8 cellular contexts compared by ENCODE assay signal in the genomic region with DNA sequence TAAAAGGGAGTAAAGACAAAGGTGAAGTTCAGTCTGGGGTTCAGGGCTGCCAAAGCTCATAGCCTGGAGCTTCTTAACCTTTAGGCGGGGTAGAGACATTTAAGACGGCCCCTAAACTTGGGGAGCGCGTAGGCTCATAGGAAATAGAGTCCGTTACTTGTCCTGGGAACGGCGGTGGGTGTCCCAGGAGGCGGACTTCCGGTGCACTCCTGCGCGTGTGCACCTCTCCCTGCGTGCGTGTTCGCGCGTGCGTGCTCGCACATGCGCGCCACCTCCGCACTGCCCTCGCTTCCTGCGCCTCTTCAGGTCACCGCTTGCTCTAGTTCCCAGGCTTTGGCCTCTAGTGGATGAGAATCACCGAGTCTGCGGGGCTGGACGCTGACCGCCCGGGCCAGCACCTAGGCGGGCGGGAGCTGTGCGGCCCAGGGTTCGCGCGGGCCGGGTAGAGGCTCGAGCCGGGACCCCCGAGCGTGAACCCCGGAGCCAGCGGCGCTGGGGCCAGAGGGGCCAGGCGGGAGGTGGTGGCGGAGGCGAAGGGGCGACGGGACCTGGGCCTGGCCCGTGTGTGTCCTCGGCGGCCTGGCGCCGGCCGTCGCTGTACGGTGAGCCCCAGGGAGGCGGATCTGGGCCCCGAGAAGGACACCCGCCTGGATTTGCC. TPM values are rescaled to one million over a fixed set of nuclear protein-coding genes. Genes with fewer than 3 reads are reported as not detected.
A peak's percentile ranks its signal among the peaks of the same experiment; 100 is the strongest.
DNase-seq lines count a peak whose midpoint lies in the region; ATAC-seq and TF ChIP-seq lines count a peak whose summit lies in the region.
"Not testable (repeated sequence)": the region's sequence is repeated elsewhere in the genome, so short reads cannot be mapped to it uniquely, and the experiment has no call there.

No MANE protein-coding gene starts in this region.

- DNase-seq in NCI-H1694 treated with DMSO at 0.1 percent for 48 hours (lab: John Stamatoyannopoulos, UW) (peak; percentile 48), T-helper 2 cell (peak; percentile 33 to 85 (median 61)), anterior cingulate cortex (lab: John Stamatoyannopoulos, UW) (peak; percentile 13 to 90 (median 76)), right cardiac atrium (peak; percentile 92 to 95 (median 94)), prostate gland (ENCODE audit: low spot score) (peak; percentile 63), ureter (ENCODE audit: low spot score) (peak; percentile 87)

- peak; percentile 63 for TF ChIP-seq POLR2A in prostate gland (IDR thresholded peaks at IDR 0.05)

- not testable (repeated sequence) for H3K27me3 ChIP-seq in right cardiac atrium (ENCODE audit: control insufficient read depth, insufficient read depth); prostate gland (replicated peaks; ENCODE audit: insufficient read depth)

- under 1% methylated on average over 51 of the region's 59 CpGs for WGBS in right cardiac atrium
- whole genome bisulfite sequencing in prostate gland = 0% methylated on average over 32 of the region's 59 CpGs

- peak overlapping the region; percentile 77 for H3K27ac ChIP-seq in right cardiac atrium (ENCODE audit: low read length)
- peak overlapping the region; percentile 77 to 87 for H3K27ac ChIP-seq in prostate gland

- not testable (repeated sequence) for H3K4me1 ChIP-seq in right cardiac atrium (ENCODE audit: control insufficient read depth, insufficient read depth, low read length); prostate gland (replicated peaks)

- not testable (repeated sequence) for H3K9me3 ChIP-seq in right cardiac atrium (ENCODE audit: control insufficient read depth, low read length); prostate gland

- intact Hi-C loops in right cardiac atrium (cut with DNase I); prostate gland (cut with DNase I): not testable (repeated sequence)

- peak in 2 of 4 experiments; percentile 10 to 29 for TF ChIP-seq CTCF in prostate gland (IDR thresholded peaks at IDR 0.05)

- ATAC-seq in GM18498 (IDR thresholded peaks at IDR 0.05; ENCODE audit: unreplicated experiment) (peak; percentile 100), HG02885 (IDR thresholded peaks at IDR 0.05; ENCODE audit: poor library complexity, unreplicated experiment) (peak; percentile 100), right cardiac atrium (peak; percentile 100)

- H3K4me3 ChIP-seq in right cardiac atrium (ENCODE audit: low read length) (peak overlapping the region; percentile 39), prostate gland (peak overlapping the region; percentile 62 to 66)

- not testable (repeated sequence) for H3K36me3 ChIP-seq in prostate gland

RNA-seq across cellular contexts. Expression of a gene that starts 45.7 kb away (rescaled TPM):
- total RNA-seq in right cardiac atrium (10 to 100 TPM; 19.0 to 29.5 (median 25.4) TPM), prostate gland (10 to 100 TPM; 19.5 to 41.4 TPM), ureter (44.0 TPM)
- polyA plus RNA-seq in right cardiac atrium = 13.1 TPM

RNA-seq across cellular contexts. Expression of a gene that starts 51.2 kb away (rescaled TPM):
- total RNA-seq in right cardiac atrium (1 to 10 TPM; 1.3 to 3.2 (median 1.9) TPM), prostate gland (1 to 10 TPM; 4.3 to 8.4 TPM), ureter (5.0 TPM)
- polyA plus RNA-seq in right cardiac atrium = 1.9 TPM

Comparison
In these comparisons a context has a peak if more than half of its experiments do, and no peak if none do; other contexts are left out.
1. Peak in every context shown above with its lines: DNase-seq, ATAC-seq, H3K4me3 ChIP-seq and H3K27ac ChIP-seq.